Comparison of ENCODE assay signal across 2 cellular contexts in genomic region chr14:63757211-63757610, GRCh38.
TF ChIP-seq lines count a peak whose summit lies in the region.

No MANE protein-coding gene starts in this region.

TF ChIP-seq in SK-N-SH, 30 proteins besides CTCF, POLR2A, EP300 and RAD21 (continued from another document):
- TF ChIP-seq USF1 (IDR thresholded peaks at IDR 0.05; ENCODE audit: borderline replicate concordance, low read depth) = no peak
- TF ChIP-seq IRF3 (IDR thresholded peaks at IDR 0.05; ENCODE audit: low read depth, low read length) = no peak
- TF ChIP-seq JUND (IDR thresholded peaks at IDR 0.05) = no peak
- TF ChIP-seq RFX5 (IDR thresholded peaks at IDR 0.05; ENCODE audit: low read length) = no peak
- TF ChIP-seq NFIC (IDR thresholded peaks at IDR 0.05; ENCODE audit: borderline replicate concordance) = no peak
- TF ChIP-seq SIN3A (IDR thresholded peaks at IDR 0.05; ENCODE audit: borderline replicate concordance, low read depth, low read length) = no peak
- TF ChIP-seq SMC3 (IDR thresholded peaks at IDR 0.05; ENCODE audit: low read depth, low read length) = no peak
- TF ChIP-seq NRF1 (IDR thresholded peaks at IDR 0.05; ENCODE audit: low read depth, low read length) = no peak
- no peak for TF ChIP-seq TAF1 (IDR thresholded peaks at IDR 0.05; ENCODE audit: borderline replicate concordance, low read depth, low read length)
- no peak for TF ChIP-seq EZH2phosphoT487 (IDR thresholded peaks at IDR 0.05; ENCODE audit: borderline replicate concordance, low read depth)
- TF ChIP-seq RXRA (IDR thresholded peaks at IDR 0.05; ENCODE audit: borderline replicate concordance, low read depth) = no peak

TF ChIP-seq in SK-N-SH treated with all-trans-retinoic acid at 6 μM for 48 hours, 23 proteins besides CTCF, POLR2A, EP300 and RAD21 (continued from another document):
- TF ChIP-seq PATZ1 (CRISPR knock-in tag; IDR thresholded peaks at IDR 0.05; ENCODE audit: borderline replicate concordance) = no peak
